Comparison of ENCODE assay signal across 38 cellular contexts in the genomic region with DNA sequence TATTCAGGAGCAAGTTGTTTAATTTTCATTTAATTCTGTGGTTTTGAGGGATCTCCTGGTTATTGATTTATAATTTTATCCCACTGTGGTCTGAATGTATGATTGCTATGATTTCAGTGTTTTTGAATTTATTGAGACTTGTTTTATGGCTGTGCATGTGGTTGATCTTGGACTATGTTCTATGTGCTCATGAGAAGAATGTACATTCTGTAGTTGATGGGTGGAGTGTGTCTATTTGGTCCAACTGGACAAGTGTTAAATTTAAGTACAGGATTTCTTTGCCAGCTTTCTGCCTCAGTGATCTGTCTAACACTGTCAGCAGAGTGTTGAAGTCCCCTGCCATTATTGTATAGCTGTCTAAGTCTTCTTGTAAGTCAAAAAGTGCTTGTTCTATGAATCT.
"Had no signal": no experiment of that assay in that cellular context is flagged by ENCODE, and none has a peak within 500 bp of the region (broad histone marks: within the 10 kb centered on the region; RNA-seq: fewer than 3 reads in every experiment).

No MANE protein-coding gene starts in this region.

- H3K36me3 ChIP-seq: ascending aorta, cardiac muscle cell had no signal

- H3K4me1 Mint-ChIP-seq: activated B cell treated with CpG ODN at 0.5 μM for 24 hours; activated CD4-positive, alpha-beta T cell treated with anti-CD3 and anti-CD28 coated beads, Interleukin-2, amount 10 ng/mL, durations not matched to agents 24 days and 14 days; activated naive CD4-positive, alpha-beta T cell treated with anti-CD3 and anti-CD28 coated beads, Interleukin-2, amount 10 ng/mL, durations not matched to agents 7 days and 5 days; activated naive CD4-positive, alpha-beta T cell treated with anti-CD3 and anti-CD28 coated beads, Interleukin-2, amount 50 U/mL, for 24 hours; activated naive CD8-positive, alpha-beta T cell treated with anti-CD3 and anti-CD28 coated beads, Interleukin-2, amount 10 ng/mL, durations not matched to agents 7 days and 5 days; activated naive CD8-positive, alpha-beta T cell treated with anti-CD3 and anti-CD28 coated beads, Interleukin-2, amount 50 U/mL, for 24 hours; activated T-helper 17 cell treated with anti-CD3 and anti-CD28 coated beads, Interleukin-2, amount 50 U/mL, for 72 hours; brain; central memory CD8-positive, alpha-beta T cell had no signal

- H3K4me3 ChIP-seq: ascending aorta, cardiac muscle cell had no signal

- H3K4me1 ChIP-seq: ascending aorta had no signal

- H3K27me3 ChIP-seq: ascending aorta, cardiac muscle cell had no signal

- H3K36me3 Mint-ChIP-seq: activated CD4-positive, alpha-beta memory T cell treated with anti-CD3 and anti-CD28 coated beads for 36 hours; activated naive CD4-positive, alpha-beta T cell treated with anti-CD3 and anti-CD28 coated beads, Interleukin-2, amount 10 ng/mL, durations not matched to agents 7 days and 5 days; activated naive CD8-positive, alpha-beta T cell treated with anti-CD3 and anti-CD28 coated beads, Interleukin-2, amount 10 ng/mL, durations not matched to agents 7 days and 5 days; brain had no signal

- H3K4me3 Mint-ChIP-seq: activated B cell treated with CpG ODN at 0.5 μM for 24 hours; activated CD4-positive, alpha-beta memory T cell treated with anti-CD3 and anti-CD28 coated beads for 36 hours; activated CD4-positive, alpha-beta T cell treated with anti-CD3 and anti-CD28 coated beads, Interleukin-2, amount 10 ng/mL, durations not matched to agents 24 days and 14 days; activated CD8-positive, alpha-beta T cell treated with anti-CD3 and anti-CD28 coated beads for 36 hours; activated naive CD4-positive, alpha-beta T cell treated with anti-CD3 and anti-CD28 coated beads, Interleukin-2, amount 10 ng/mL, durations not matched to agents 7 days and 5 days; activated naive CD4-positive, alpha-beta T cell treated with anti-CD3 and anti-CD28 coated beads, Interleukin-2, amount 50 U/mL, for 24 hours; activated naive CD8-positive, alpha-beta T cell; activated naive CD8-positive, alpha-beta T cell treated with anti-CD3 and anti-CD28 coated beads, Interleukin-2, amount 10 ng/mL, durations not matched to agents 7 days and 5 days; activated naive CD8-positive, alpha-beta T cell treated with anti-CD3 and anti-CD28 coated beads, Interleukin-2, amount 50 U/mL, for 24 hours; activated T-cell treated with anti-CD3 and anti-CD28 coated beads, Interleukin-2, amount 50 U/mL, for 4 hours; activated T-helper 1 cell treated with anti-CD3 and anti-CD28 coated beads, Interleukin-12 subunit alpha, Interleukin-12 subunit beta, Interleukin-2, Interleukin-4 antibody, amounts not matched to agents 30 ng/mL and 10 ng/mL and 1 ng/mL, durations not matched to agents 14 hours and 24 hours and 36 hours; activated T-helper 17 cell treated with anti-CD3 and anti-CD28 coated beads, Interleukin-2, amount 50 U/mL, for 72 hours; brain; central memory CD8-positive, alpha-beta T cell; T-helper 1 cell treated with Interleukin-12 subunit alpha and Interleukin-12 subunit beta and Interleukin-4 antibody, amounts not matched to agents 30 μg/mL and 1 μg/mL, for 36 hours; T-helper 2 cell treated with Interferon-gamma antibody and Interleukin-4, amounts not matched to agents 5 μg/mL and 100 μg/mL, for 36 hours had no signal

- H3K27me3 Mint-ChIP-seq: activated naive CD4-positive, alpha-beta T cell treated with anti-CD3 and anti-CD28 coated beads, Interleukin-2, amount 10 ng/mL, durations not matched to agents 7 days and 5 days; brain had no signal

- H3K9me3 ChIP-seq: ascending aorta had no signal

- ATAC-seq: activated CD8-positive, alpha-beta T cell treated with anti-CD3 and anti-CD28 coated beads for 36 hours; activated naive CD8-positive, alpha-beta T cell treated with anti-CD3 and anti-CD28 coated beads, Interleukin-2, amount 50 U/mL, for 24 hours; activated T-cell treated with anti-CD3 and anti-CD28 coated beads, Interleukin-2, amount 50 U/mL, for 4 hours; activated T-helper 17 cell treated with anti-CD3 and anti-CD28 coated beads, Interleukin-2, amount 50 U/mL, for 72 hours had no signal

- H3K27ac ChIP-seq: ascending aorta, cardiac muscle cell, VCaP had no signal

- DNase-seq: activated B cell treated with CpG ODN at 0.5 μM for 24 hours; activated CD4-positive, alpha-beta memory T cell treated with anti-CD3 and anti-CD28 coated beads for 36 hours; activated CD4-positive, alpha-beta T cell treated with anti-CD3 and anti-CD28 coated beads for 4 hours; activated CD4-positive, alpha-beta T cell treated with anti-CD3 and anti-CD28 coated beads, Interleukin-2, amount 10 ng/mL, durations not matched to agents 24 days and 14 days; activated CD4-positive, alpha-beta T cell treated with anti-CD3 and anti-CD28 coated beads, Interleukin-2, amount 50 U/mL, for 1 hour; activated CD4-positive, alpha-beta T cell treated with anti-CD3 and anti-CD28 coated beads, Interleukin-2, amount 50 U/mL, for 4 hours; activated CD4-positive, CD25-positive, alpha-beta regulatory T cell treated with anti-CD3 and anti-CD28 coated beads, Interleukin-2, amount 50 U/mL, for 72 hours; activated CD8-positive, alpha-beta memory T cell treated with anti-CD3 and anti-CD28 coated beads, Interleukin-2, amount 50 U/mL, for 4 hours; activated CD8-positive, alpha-beta T cell treated with anti-CD3 and anti-CD28 coated beads for 36 hours; activated effector memory CD4-positive, alpha-beta T cell treated with anti-CD3 and anti-CD28 coated beads, Interleukin-2, amount 50 U/mL, for 16 hours; activated gamma-delta T cell treated with Interleukin-2 at 50 U/mL for 16 hours; activated naive CD4-positive, alpha-beta T cell treated with anti-CD3 and anti-CD28 coated beads, Interleukin-2, amount 10 ng/mL, durations not matched to agents 7 days and 5 days; activated naive CD4-positive, alpha-beta T cell treated with Interleukin-2 at 50 U/mL for 16 hours; activated naive CD8-positive, alpha-beta T cell treated with anti-CD3 and anti-CD28 coated beads, Interleukin-2, amount 10 ng/mL, durations not matched to agents 7 days and 5 days; activated naive CD8-positive, alpha-beta T cell treated with anti-CD3 and anti-CD28 coated beads, Interleukin-2, amount 50 U/mL, for 24 hours; activated T-cell treated with anti-CD3 and anti-CD28 coated beads for 4 hours; activated T-cell treated with anti-CD3 and anti-CD28 coated beads, Interleukin-2, amount 50 U/mL, for 1 hour; activated T-cell treated with anti-CD3 and anti-CD28 coated beads, Interleukin-2, amount 50 U/mL, for 4 hours; amygdala; anterior cingulate cortex; caudate nucleus; cerebellar nuclear complex; T-helper 1 cell; T-helper 2 cell; T-helper 9 cell had no signal

- H3K9me3 Mint-ChIP-seq: activated B cell treated with CpG ODN at 0.5 μM for 24 hours; activated CD4-positive, alpha-beta memory T cell treated with anti-CD3 and anti-CD28 coated beads for 36 hours; activated CD4-positive, alpha-beta T cell treated with anti-CD3 and anti-CD28 coated beads, Interleukin-2, amount 10 ng/mL, durations not matched to agents 24 days and 14 days; activated naive CD4-positive, alpha-beta T cell treated with anti-CD3 and anti-CD28 coated beads, Interleukin-2, amount 10 ng/mL, durations not matched to agents 7 days and 5 days; activated naive CD4-positive, alpha-beta T cell treated with anti-CD3 and anti-CD28 coated beads, Interleukin-2, amount 50 U/mL, for 24 hours; activated naive CD8-positive, alpha-beta T cell treated with anti-CD3 and anti-CD28 coated beads, Interleukin-2, amount 10 ng/mL, durations not matched to agents 7 days and 5 days; activated naive CD8-positive, alpha-beta T cell treated with anti-CD3 and anti-CD28 coated beads, Interleukin-2, amount 50 U/mL, for 24 hours; activated T-cell treated with anti-CD3 and anti-CD28 coated beads, Interleukin-2, amount 50 U/mL, for 4 hours; activated T-helper 1 cell treated with anti-CD3 and anti-CD28 coated beads, Interleukin-12 subunit alpha, Interleukin-12 subunit beta, Interleukin-2, Interleukin-4 antibody, amounts not matched to agents 30 ng/mL and 10 ng/mL and 1 ng/mL, durations not matched to agents 14 hours and 24 hours and 36 hours; activated T-helper 17 cell treated with anti-CD3 and anti-CD28 coated beads, Interleukin-2, amount 50 U/mL, for 72 hours; central memory CD8-positive, alpha-beta T cell; T-helper 1 cell treated with Interleukin-12 subunit alpha and Interleukin-12 subunit beta and Interleukin-4 antibody, amounts not matched to agents 30 μg/mL and 1 μg/mL, for 36 hours; T-helper 2 cell treated with Interferon-gamma antibody and Interleukin-4, amounts not matched to agents 5 μg/mL and 100 μg/mL, for 36 hours had no signal

- H3K27ac Mint-ChIP-seq: activated B cell treated with CpG ODN at 0.5 μM for 24 hours; activated CD4-positive, alpha-beta memory T cell treated with anti-CD3 and anti-CD28 coated beads for 36 hours; activated CD4-positive, alpha-beta T cell treated with anti-CD3 and anti-CD28 coated beads, Interleukin-2, amount 10 ng/mL, durations not matched to agents 24 days and 14 days; activated CD8-positive, alpha-beta T cell treated with anti-CD3 and anti-CD28 coated beads for 36 hours; activated naive CD4-positive, alpha-beta T cell treated with anti-CD3 and anti-CD28 coated beads, Interleukin-2, amount 10 ng/mL, durations not matched to agents 7 days and 5 days; activated naive CD4-positive, alpha-beta T cell treated with anti-CD3 and anti-CD28 coated beads, Interleukin-2, amount 50 U/mL, for 24 hours; activated naive CD8-positive, alpha-beta T cell; activated naive CD8-positive, alpha-beta T cell treated with anti-CD3 and anti-CD28 coated beads, Interleukin-2, amount 10 ng/mL, durations not matched to agents 7 days and 5 days; activated naive CD8-positive, alpha-beta T cell treated with anti-CD3 and anti-CD28 coated beads, Interleukin-2, amount 50 U/mL, for 24 hours; activated T-helper 1 cell treated with anti-CD3 and anti-CD28 coated beads, Interleukin-12 subunit alpha, Interleukin-12 subunit beta, Interleukin-2, Interleukin-4 antibody, amounts not matched to agents 30 ng/mL and 10 ng/mL and 1 ng/mL, durations not matched to agents 14 hours and 24 hours and 36 hours; activated T-helper 17 cell treated with anti-CD3 and anti-CD28 coated beads, Interleukin-2, amount 50 U/mL, for 72 hours; brain; T-helper 1 cell treated with Interleukin-12 subunit alpha and Interleukin-12 subunit beta and Interleukin-4 antibody, amounts not matched to agents 30 μg/mL and 1 μg/mL, for 36 hours; T-helper 2 cell treated with Interferon-gamma antibody and Interleukin-4, amounts not matched to agents 5 μg/mL and 100 μg/mL, for 36 hours had no signal

- FAIRE-seq: bronchial epithelial cell, TTC549 had no signal
